Comparison of ENCODE assay signal across 13 cellular contexts in the genomic region with DNA sequence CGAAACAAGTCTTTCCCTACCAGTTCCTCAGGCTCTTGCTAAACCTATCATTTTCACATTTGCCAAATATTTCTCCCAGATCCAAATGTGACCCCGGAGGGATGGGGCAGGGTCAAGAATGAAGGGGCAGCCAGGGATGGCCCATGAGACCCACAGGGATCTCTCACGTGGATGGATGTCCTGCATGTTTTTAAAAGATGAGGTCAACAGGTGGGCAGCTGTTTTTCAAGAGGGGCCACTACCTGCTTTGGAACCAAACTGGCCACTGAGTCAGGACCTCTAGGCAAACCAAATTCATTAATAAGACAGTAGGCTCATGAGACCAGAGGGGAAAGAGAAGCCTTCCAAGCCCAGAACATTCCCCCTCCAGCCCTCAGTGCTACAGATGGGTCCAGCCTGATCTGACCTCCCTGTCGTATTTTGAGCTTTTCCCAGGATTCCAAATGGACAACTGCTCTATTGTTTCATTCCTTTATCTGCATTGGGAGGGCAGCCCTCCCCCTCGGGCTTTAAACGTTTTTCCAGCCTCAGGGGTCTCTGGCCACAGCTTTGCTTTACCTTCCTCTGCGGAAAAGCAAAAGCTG.
A peak's percentile ranks its signal among the peaks of the same experiment; 100 is the strongest.
DNase-seq lines count a peak whose midpoint lies in the region; ATAC-seq, FAIRE-seq and TF ChIP-seq lines count a peak whose summit lies in the region.
"Had no signal": no experiment of that assay in that cellular context is flagged by ENCODE, and none has a peak within 500 bp of the region (broad histone marks: within the 10 kb centered on the region; RNA-seq: fewer than 3 reads in every experiment).

No MANE protein-coding gene starts in this region.

- no peaks in the 10 kb centered on the region for H3K79me1 ChIP-seq in H1 (ENCODE audit: low read depth, low read length)

- no peak for TF ChIP-seq POLR2A in H1 (IDR thresholded peaks at IDR 0.05; ENCODE audit: control extremely low read depth in 1 of 2, low read depth in 2 of 2, low read length in 2 of 2)

- no peak overlapping the region for H3K14ac ChIP-seq in H1 (ENCODE audit: insufficient read length)

- H3K27ac Mint-ChIP-seq in HFFc6 (peak overlapping the region; percentile 82), mesothelial cell of epicardium (peak overlapping the region; percentile 77)
- H3K27ac Mint-ChIP-seq in stimulated activated memory B cell treated with anti-CD40 and anti-IgM and Interleukin-4, amounts not matched to agents 10 μg/mL and 1 μg/mL and 100 μg/mL, for 72 hours = peak overlapping the region; percentile 51
- H3K27ac Mint-ChIP-seq: activated CD4-positive, alpha-beta memory T cell treated with anti-CD3 and anti-CD28 coated beads, Interleukin-2, amount 10 ng/mL, durations not matched to agents 7 days and 5 days; activated naive CD8-positive, alpha-beta T cell treated with anti-CD3 and anti-CD28 coated beads, Interleukin-2, amount 10 ng/mL, durations not matched to agents 7 days and 5 days; CD4-positive, CD25-positive, alpha-beta regulatory T cell had no signal

- no peak for TF ChIP-seq EP300 in H1 (IDR thresholded peaks at IDR 0.05; ENCODE audit: borderline replicate concordance in 1 of 2, low read depth in 2 of 2, low read length in 2 of 2)

- peaks cover 0 to 3% of the 10 kb centered on the region in 2 experiments; a peak in 1 of 4 replicates for H3K9me3 ChIP-seq in H1 (ENCODE audit: insufficient read depth in 2 of 2, low read depth in 1 of 2, low read length in 1 of 2)

- 90% methylated on average over 7 of the region's 7 CpGs; no CpG with 5 or more reads in 1 of the 2 experiments for WGBS in H1 (ENCODE audit: extremely low coverage in 1 of 2, insufficient coverage in 1 of 2, insufficient read length in 1 of 2, insufficient replicate concordance in 2 of 2, low coverage in 1 of 2, low lambda C conversion rate in 2 of 2, missing lambda C conversion rate in 1 of 2), 2 experiments

- H3K4me1 Mint-ChIP-seq in HFFc6 (ENCODE audit: low read depth) (peaks cover 52% of the 10 kb centered on the region), mesothelial cell of epicardium (peaks cover 33% of the 10 kb centered on the region)
- H3K4me1 Mint-ChIP-seq in stimulated activated memory B cell treated with anti-CD40 and anti-IgM and Interleukin-4, amounts not matched to agents 10 μg/mL and 1 μg/mL and 100 μg/mL, for 72 hours = peaks cover 22% of the 10 kb centered on the region

- H3K4me3 ChIP-seq in H1 (ENCODE audit: extremely low read depth in 1 of 4, insufficient read depth in 2 of 4, low read depth in 3 of 4, low read length in 4 of 4) = no peak overlapping the region

- POLR2A ChIA-PET in H1 (lab: Charles Lee; ENCODE audit: partially characterized antibody) = no interaction called here

- H3K27me3 Mint-ChIP-seq in HFFc6 (ENCODE audit: insufficient read depth) = peaks cover 3% of the 10 kb centered on the region; the same call in 1 of the 2 replicates
- H3K27me3 Mint-ChIP-seq in mesothelial cell of epicardium (ENCODE audit: low read depth) = no peaks in the 10 kb centered on the region
- no peaks in the 10 kb centered on the region for H3K27me3 Mint-ChIP-seq in stimulated activated memory B cell treated with anti-CD40 and anti-IgM and Interleukin-4, amounts not matched to agents 10 μg/mL and 1 μg/mL and 100 μg/mL, for 72 hours
- H3K27me3 Mint-ChIP-seq: activated CD4-positive, alpha-beta memory T cell treated with anti-CD3 and anti-CD28 coated beads, Interleukin-2, amount 10 ng/mL, durations not matched to agents 7 days and 5 days; activated naive CD8-positive, alpha-beta T cell treated with anti-CD3 and anti-CD28 coated beads, Interleukin-2, amount 10 ng/mL, durations not matched to agents 7 days and 5 days had no signal

- H3K36me3 Mint-ChIP-seq in HFFc6 (ENCODE audit: low read depth) (peaks cover 5% of the 10 kb centered on the region), mesothelial cell of epicardium (no peaks in the 10 kb centered on the region)
- H3K36me3 Mint-ChIP-seq in stimulated activated memory B cell treated with anti-CD40 and anti-IgM and Interleukin-4, amounts not matched to agents 10 μg/mL and 1 μg/mL and 100 μg/mL, for 72 hours = no peaks in the 10 kb centered on the region
- H3K36me3 Mint-ChIP-seq: CD4-positive, CD25-positive, alpha-beta regulatory T cell had no signal

- no peak for ATAC-seq in stimulated activated memory B cell treated with anti-CD40 and anti-IgM and Interleukin-4, amounts not matched to agents 10 μg/mL and 1 μg/mL and 100 μg/mL, for 72 hours
- ATAC-seq in GM18867 (IDR thresholded peaks at IDR 0.05; ENCODE audit: unreplicated experiment) (no peak), HG03139 (IDR thresholded peaks at IDR 0.05; ENCODE audit: unreplicated experiment) (no peak)

- H2AK5ac ChIP-seq in H1 (ENCODE audit: low read depth, low read length) = no peak overlapping the region

- no peak overlapping the region for H4K8ac ChIP-seq in H1 (ENCODE audit: extremely low read depth, insufficient read depth, low read length)

- peaks cover 5% of the 10 kb centered on the region for H3K9me3 Mint-ChIP-seq in HFFc6
- peaks cover 3% of the 10 kb centered on the region for H3K9me3 Mint-ChIP-seq in mesothelial cell of epicardium
- H3K9me3 Mint-ChIP-seq in stimulated activated memory B cell treated with anti-CD40 and anti-IgM and Interleukin-4, amounts not matched to agents 10 μg/mL and 1 μg/mL and 100 μg/mL, for 72 hours = peaks cover 4% of the 10 kb centered on the region

- CTCF ChIA-PET in H1 (lab: Charles Lee; ENCODE audit: partially characterized antibody) = interaction anchor here (0.6 to 1.2 kb wide), 3 partner anchors 13 to 231 kb away, joined by 3 to 4 read pairs (median 3); no protein-coding TSS in a partner anchor

- H4K91ac ChIP-seq in H1 (replicated peaks; ENCODE audit: insufficient read length, low read length) = no peak overlapping the region

- H3K4me1 ChIP-seq in H1 (replicated peaks in 1 of 4; ENCODE audit: control insufficient read depth in 3 of 4, insufficient read depth in 4 of 4, low read length in 3 of 4) = no peaks in the 10 kb centered on the region; a peak in 1 of 7 replicates

- TF ChIP-seq RAD21 in H1 (IDR thresholded peaks at IDR 0.05 in 1 of 2, conservative IDR thresholded peaks at IDR 0.05 in 1 of 2; ENCODE audit: low read depth in 2 of 2, low read length in 2 of 2) = no peak

- no peaks in the 10 kb centered on the region for H3K79me2 ChIP-seq in H1 (ENCODE audit: control insufficient read depth in 1 of 2, insufficient read depth in 2 of 2, low read length in 2 of 2)

- 0 out of 2 replicates have a peak overlapping the region, but pooled peaks have one; percentile 15 for H2AFZ ChIP-seq in H1 (ENCODE audit: low read length)

- H2BK12ac ChIP-seq in H1 (ENCODE audit: low read depth, low read length) = no peak overlapping the region

- H3K4me2 ChIP-seq in H1 (ENCODE audit: insufficient read depth in 1 of 2, low read depth in 2 of 2, low read length in 2 of 2) = no peak overlapping the region

- H2BK5ac ChIP-seq in H1 (ENCODE audit: low read depth, low read length) = no peak overlapping the region

- H3K23me2 ChIP-seq in H1 (ENCODE audit: low read depth, low read length) = no peaks in the 10 kb centered on the region

- no peak overlapping the region for H4K5ac ChIP-seq in H1 (ENCODE audit: insufficient read length, low read depth, low read length)

- H3K27ac ChIP-seq in H1 (ENCODE audit: low read depth, low read length) = no peak overlapping the region

- H3K18ac ChIP-seq in H1 (ENCODE audit: extremely low read depth, low read length) = no peak overlapping the region

- H3K56ac ChIP-seq in H1 (replicated peaks; ENCODE audit: insufficient read length, low read depth, low read length) = no peak overlapping the region

- H3K23ac ChIP-seq in H1 (ENCODE audit: insufficient read length) = no peak overlapping the region

- no peaks in the 10 kb centered on the region for H3K27me3 ChIP-seq in H1 (replicated peaks in 1 of 4; ENCODE audit: control insufficient read depth in 3 of 4, extremely low read depth in 1 of 4, insufficient read depth in 3 of 4, low read length in 3 of 4)

- no peak overlapping the region for H3K9ac ChIP-seq in H1 (replicated peaks in 1 of 4; ENCODE audit: extremely low read depth in 1 of 4, low read depth in 3 of 4, low read length in 3 of 4)

- H2BK20ac ChIP-seq in H1 (ENCODE audit: low read length) = no peak overlapping the region; the same call in 1 of the 2 replicates

- no peak overlapping the region for H2BK15ac ChIP-seq in H1 (ENCODE audit: low read length)

- H3K36me3 ChIP-seq in H1 (ENCODE audit: control insufficient read depth in 2 of 4, insufficient read depth in 4 of 4, low read length in 3 of 4) = no peaks in the 10 kb centered on the region

- DNase-seq in HFFc6 (no peak), H1 (ENCODE audit: low read depth in 1 of 2, low spot score in 2 of 2) (no peak), mesothelial cell of epicardium (ENCODE audit: low spot score in 2 of 2, unreplicated experiment in 2 of 2) (no peak), kidney glomerular epithelial cell (lab: John Stamatoyannopoulos, UW) (no peak), NCI-H2227 treated with DMSO at 0.1 percent for 48 hours (lab: John Stamatoyannopoulos, UW) (no peak)
- DNase-seq: activated CD4-positive, alpha-beta memory T cell treated with anti-CD3 and anti-CD28 coated beads, Interleukin-2, amount 10 ng/mL, durations not matched to agents 7 days and 5 days; activated naive CD8-positive, alpha-beta T cell treated with anti-CD3 and anti-CD28 coated beads, Interleukin-2, amount 10 ng/mL, durations not matched to agents 7 days and 5 days; CD4-positive, CD25-positive, alpha-beta regulatory T cell; MV-4-11 had no signal

- TF ChIP-seq CTCF in HFFc6 (IDR thresholded peaks at IDR 0.05) (no peak), H1 (IDR thresholded peaks at IDR 0.05; ENCODE audit: control extremely low read depth in 1 of 3, insufficient read depth in 1 of 3, low read depth in 1 of 3, low read length in 3 of 3) (no peak), mesothelial cell of epicardium (IDR thresholded peaks at IDR 0.05; ENCODE audit: unreplicated experiment) (no peak)

- no peak overlapping the region for H2BK120ac ChIP-seq in H1 (replicated peaks; ENCODE audit: low read depth, low read length)

- no peak for FAIRE-seq in H1 (lab: Jason Lieb, UNC)
- FAIRE-seq: islet of Langerhans had no signal

- no peak overlapping the region for H3K4ac ChIP-seq in H1 (replicated peaks; ENCODE audit: insufficient read length, low read depth, low read length)

- H4K20me1 ChIP-seq in H1 (replicated peaks in 1 of 2; ENCODE audit: control insufficient read depth in 1 of 2, insufficient read depth in 2 of 2, low read length in 2 of 2) = no peaks in the 10 kb centered on the region

- H3K4me3 Mint-ChIP-seq in HFFc6 (peak overlapping the region; percentile 80), mesothelial cell of epicardium (peak overlapping the region; percentile 18)
- H3K4me3 Mint-ChIP-seq in stimulated activated memory B cell treated with anti-CD40 and anti-IgM and Interleukin-4, amounts not matched to agents 10 μg/mL and 1 μg/mL and 100 μg/mL, for 72 hours = no peak overlapping the region
- H3K4me3 Mint-ChIP-seq: activated CD4-positive, alpha-beta memory T cell treated with anti-CD3 and anti-CD28 coated beads, Interleukin-2, amount 10 ng/mL, durations not matched to agents 7 days and 5 days; activated naive CD8-positive, alpha-beta T cell treated with anti-CD3 and anti-CD28 coated beads, Interleukin-2, amount 10 ng/mL, durations not matched to agents 7 days and 5 days; CD4-positive, CD25-positive, alpha-beta regulatory T cell had no signal
